18 cellular contexts compared by ENCODE assay signal in the genomic region with DNA sequence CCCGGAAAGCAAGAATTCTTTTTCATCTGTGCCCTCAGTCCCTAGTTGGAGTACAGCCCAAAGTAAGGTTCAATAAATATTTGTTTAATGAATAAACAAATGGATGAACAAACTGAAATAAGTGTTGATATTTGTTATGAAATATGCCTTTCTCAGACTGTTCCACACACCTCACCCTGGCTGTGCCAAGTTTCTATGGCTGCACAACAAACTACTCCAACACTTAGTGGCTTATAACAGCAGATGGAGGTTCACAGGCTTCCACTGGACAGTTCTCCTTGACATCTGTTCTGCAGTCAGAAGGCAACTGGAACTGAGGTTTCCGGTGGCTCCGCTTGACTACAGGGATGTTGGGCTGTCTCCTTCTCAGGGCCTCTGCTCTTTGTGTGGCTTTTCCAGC.
A peak's percentile ranks its signal among the peaks of the same experiment; 100 is the strongest.
DNase-seq lines count a peak whose midpoint lies in the region; ATAC-seq, FAIRE-seq and TF ChIP-seq lines count a peak whose summit lies in the region.
"Had no signal": no experiment of that assay in that cellular context is flagged by ENCODE, and none has a peak within 500 bp of the region (broad histone marks: within the 10 kb centered on the region; RNA-seq: fewer than 3 reads in every experiment).

No MANE protein-coding gene starts in this region.

- H3K4me1 Mint-ChIP-seq in activated T-cell treated with anti-CD3 and anti-CD28 coated beads, Interleukin-2, amount 50 U/mL, for 24 hours (ENCODE audit: low read depth): no peaks in the 10 kb centered on the region

- no peak overlapping the region for H3K4me3 Mint-ChIP-seq in activated T-cell treated with anti-CD3 and anti-CD28 coated beads, Interleukin-2, amount 50 U/mL, for 24 hours

- TF ChIP-seq POLR2A in GM12892 (IDR thresholded peaks at IDR 0.05; ENCODE audit: low read depth, low read length): no peak

- H3K9me3 ChIP-seq in pancreas: no peaks in the 10 kb centered on the region
- no peaks in the 10 kb centered on the region for H3K9me3 ChIP-seq in ascending aorta
- H3K9me3 ChIP-seq: Caco-2 had no signal

- H3K9me3 Mint-ChIP-seq in activated T-cell treated with anti-CD3 and anti-CD28 coated beads, Interleukin-2, amount 50 U/mL, for 24 hours: no peaks in the 10 kb centered on the region

- no peak overlapping the region for H3K27ac Mint-ChIP-seq in activated T-cell treated with anti-CD3 and anti-CD28 coated beads, Interleukin-2, amount 50 U/mL, for 24 hours

- H3K36me3 Mint-ChIP-seq in activated T-cell treated with anti-CD3 and anti-CD28 coated beads, Interleukin-2, amount 50 U/mL, for 24 hours (ENCODE audit: low read depth): no peaks in the 10 kb centered on the region

- TF ChIP-seq CTCF in VCaP (conservative IDR thresholded peaks at IDR 0.05): no peak
- TF ChIP-seq CTCF in pancreas (IDR thresholded peaks at IDR 0.05): no peak
- no peak for TF ChIP-seq CTCF in ascending aorta (IDR thresholded peaks at IDR 0.05)

- intact Hi-C loops in pancreas (cut with DNase I): no loop called here
- intact Hi-C loops in ascending aorta (cut with DNase I): no loop called here

- H3K27ac ChIP-seq in VCaP (peak overlapping the region; percentile 53; the same call in 1 of the 2 replicates), pancreas (no peak overlapping the region), ascending aorta (no peak overlapping the region)
- H3K27ac ChIP-seq: GM23248 had no signal

- H3K27me3 ChIP-seq in pancreas (no peaks in the 10 kb centered on the region), ascending aorta (no peaks in the 10 kb centered on the region)

- FAIRE-seq in GM12892 (lab: Jason Lieb, UNC) (peak; percentile 51), pancreas (lab: Jason Lieb, UNC) (no peak)
- FAIRE-seq: A204.1, G401.6 had no signal

- H3K4me3 ChIP-seq in pancreas: no peak overlapping the region
- no peak overlapping the region for H3K4me3 ChIP-seq in ascending aorta
- H3K4me3 ChIP-seq: GM23248 had no signal

- DNase-seq in NCI-H82 (lab: John Stamatoyannopoulos, UW) (peak; percentile 0), NCI-H82 treated with DMSO at 0.1 percent for 48 hours (lab: John Stamatoyannopoulos, UW; ENCODE audit: unreplicated experiment) (no peak), GM12892 (ENCODE audit: insufficient read length) (no peak), pancreas (peak in 4 of 6 donors; percentile 51 to 75 (median 58)), ascending aorta (ENCODE audit: low spot score in 2 of 2) (no peak)
- no peak for DNase-seq in activated T-cell treated with anti-CD3 and anti-CD28 coated beads, Interleukin-2, amount 50 U/mL, for 24 hours
- DNase-seq: Caco-2, DMS79, GM23248, NCI-H1092, NCI-H1694, NCI-H345 had no signal

- H3K27me3 Mint-ChIP-seq in activated T-cell treated with anti-CD3 and anti-CD28 coated beads, Interleukin-2, amount 50 U/mL, for 24 hours: peaks cover 54% of the 10 kb centered on the region

- H3K4me1 ChIP-seq in pancreas (peaks cover 0 to 15% (median 13%) of the 10 kb centered on the region in 3 donors), ascending aorta (no peaks in the 10 kb centered on the region)
- H3K4me1 ChIP-seq: Caco-2 had no signal

- ATAC-seq in pancreas: peak; percentile 83 to 92 (median 86)
- no peak for ATAC-seq in GM21381 (IDR thresholded peaks at IDR 0.05; ENCODE audit: unreplicated experiment)
- ATAC-seq: HCT116, SK-N-SH treated with all-trans-retinoic acid at 6 μM for 48 hours had no signal

- H3K36me3 ChIP-seq in pancreas (no peaks in the 10 kb centered on the region), ascending aorta (no peaks in the 10 kb centered on the region)

- 43 to 52% methylated on average over 3 of the region's 3 CpGs for WGBS in pancreas, 2 donors

Comparison
In these comparisons a context has a peak if more than half of its experiments do, and no peak if none do; other contexts are left out.
1. DNase-seq: peak in NCI-H82 (single experiment) and pancreas (4 of 6); none in NCI-H82 treated with DMSO at 0.1 percent for 48 hours (single experiment), GM12892 (single experiment), ascending aorta (0 of 2) and activated T-cell treated with anti-CD3 and anti-CD28 coated beads, Interleukin-2, amount 50 U/mL, for 24 hours (single experiment).